Comparison of ENCODE assay signal across 8 cellular contexts in genomic region chr21:46325073-46325912, GRCh38. TPM values are rescaled to one million over a fixed set of nuclear protein-coding genes. Genes with fewer than 3 reads are reported as not detected.
DNase-seq lines count a peak whose midpoint lies in the region; ATAC-seq and TF ChIP-seq lines count a peak whose summit lies in the region.

No MANE protein-coding gene starts in this region.

- POLR2A ChIA-PET in PC-9 (lab: Charles Lee; ENCODE audit: unreplicated experiment), result no interaction called here

- H3K9me2 ChIP-seq in PC-9 (ENCODE audit: insufficient read depth), result no peaks in the 10 kb centered on the region

- H3K4me3 ChIP-seq in PC-9 (peak overlapping the region; percentile 71), ovary (peak overlapping the region; percentile 83)

- no peaks in the 10 kb centered on the region for H3K27me3 Mint-ChIP-seq in activated naive CD4-positive, alpha-beta T cell treated with anti-CD3 and anti-CD28 coated beads, Interleukin-2, amount 50 U/mL, for 24 hours

- H3K4me3 Mint-ChIP-seq in activated naive CD4-positive, alpha-beta T cell treated with anti-CD3 and anti-CD28 coated beads, Interleukin-2, amount 50 U/mL, for 24 hours, result peak overlapping the region; percentile 76

- peak overlapping the region; percentile 37; the same call in 1 of the 2 replicates for H3K27ac ChIP-seq in PC-9
- H3K27ac ChIP-seq in ovary, result peak overlapping the region in 1 of 2 donors; percentile 78

- H3K27ac Mint-ChIP-seq in activated naive CD4-positive, alpha-beta T cell treated with anti-CD3 and anti-CD28 coated beads, Interleukin-2, amount 50 U/mL, for 24 hours, result peak overlapping the region; percentile 52

- H3K4me1 Mint-ChIP-seq in activated naive CD4-positive, alpha-beta T cell treated with anti-CD3 and anti-CD28 coated beads, Interleukin-2, amount 50 U/mL, for 24 hours, result peaks cover 36% of the 10 kb centered on the region

- ATAC-seq in HG03045 (IDR thresholded peaks at IDR 0.05; ENCODE audit: unreplicated experiment), result no peak

- TF ChIP-seq POLR2A in ovary (IDR thresholded peaks at IDR 0.05), result no peak

- H3K27me3 ChIP-seq in PC-9 (ENCODE audit: insufficient read depth, low read depth) (no peaks in the 10 kb centered on the region), ovary (no peaks in the 10 kb centered on the region)

- no peaks in the 10 kb centered on the region for H4K20me1 ChIP-seq in PC-9 (ENCODE audit: insufficient read depth)

- peaks cover 16% of the 10 kb centered on the region for H3K4me1 ChIP-seq in PC-9 (replicated peaks; ENCODE audit: insufficient read depth)
- H3K4me1 ChIP-seq in ovary (ENCODE audit: insufficient read depth), result peaks cover 11% of the 10 kb centered on the region

- TF ChIP-seq CTCF in PC-9 (conservative IDR thresholded peaks at IDR 0.05) (no peak; the same call in 1 of the 2 replicates), ovary (IDR thresholded peaks at IDR 0.05) (no peak)

- DNase-seq in DMS79 (lab: John Stamatoyannopoulos, UW), result peak; percentile 27
- peak; percentile 40 for DNase-seq in HK-2 (ENCODE audit: unreplicated experiment)
- DNase-seq in PC-9, result peak in 1 of 2 experiments; percentile 42
- DNase-seq in head of caudate nucleus, result peak in 39 of 42 donors; percentile 16 to 80 (median 49)
- DNase-seq in ovary, result peak; percentile 41 to 65 (median 56)
- no peak for DNase-seq in SHP77 treated with DMSO at 0.1 percent for 48 hours (lab: John Stamatoyannopoulos, UW)

- no peak for TF ChIP-seq EP300 in ovary (IDR thresholded peaks at IDR 0.05)

- no peaks in the 10 kb centered on the region for H3K9me3 Mint-ChIP-seq in activated naive CD4-positive, alpha-beta T cell treated with anti-CD3 and anti-CD28 coated beads, Interleukin-2, amount 50 U/mL, for 24 hours

- H3K36me3 ChIP-seq in PC-9 (ENCODE audit: low read depth), result no peaks in the 10 kb centered on the region
- H3K36me3 ChIP-seq in ovary, result no peaks in the 10 kb centered on the region

- BruUV-seq in PC-9 (replicated peaks; lab: Mats Ljungman, UMichigan), result no TSS peak

- H3K36me3 Mint-ChIP-seq in activated naive CD4-positive, alpha-beta T cell treated with anti-CD3 and anti-CD28 coated beads, Interleukin-2, amount 50 U/mL, for 24 hours, result no peaks in the 10 kb centered on the region

- 11 to 14% (median 12%) methylated on average over 37 to 43 of the region's 43 CpGs for WGBS in ovary, 3 donors

- H3K4me2 ChIP-seq in PC-9, result peak overlapping the region; percentile 99

- peaks cover 65% of the 10 kb centered on the region for H3K79me2 ChIP-seq in PC-9 (ENCODE audit: low read depth)

- intact Hi-C loops in PC-9 (cut with micrococcal nuclease; ENCODE audit: unreplicated experiment), result no loop called here
- intact Hi-C loops in head of caudate nucleus (cut with DNase I), result no loop called here
- intact Hi-C loops in ovary (cut with DNase I), result no loop called here

- peaks cover 8% of the 10 kb centered on the region; the same call in 1 of the 2 replicates for H3F3A ChIP-seq in PC-9 (ENCODE audit: insufficient read depth, low read depth)

- H3K9me3 ChIP-seq in PC-9 (ENCODE audit: insufficient read depth, low read depth) (no peaks in the 10 kb centered on the region), ovary (no peaks in the 10 kb centered on the region)

- peak overlapping the region; percentile 90 for H2AFZ ChIP-seq in PC-9

- CTCF ChIA-PET in PC-9 (lab: Charles Lee), result interaction anchor here (0.7 to 1.4 kb wide), 3 partner anchors 13 to 182 kb away, joined by 3 to 5 read pairs (median 4); no protein-coding TSS in a partner anchor

RNA-seq across cellular contexts. Expression of gene PCNT, which starts 1.3 kb away (rescaled TPM):
- total RNA-seq in PC-9 (2021), result 33.4 and 33.6 TPM in 2 replicates
- 10 to 100 TPM; 14.7 to 28.2 (median 24.0) TPM for total RNA-seq in ovary
- polyA plus RNA-seq in ovary, result 10 to 100 TPM; 11.1 to 11.4 TPM

RNA-seq across cellular contexts. Expression of gene C21orf58, which starts 1.6 kb away (rescaled TPM):
- total RNA-seq in PC-9 (2021) (28.9 and 30.7 TPM in 2 replicates), ovary (10 to 100 TPM in 1 of 7 donors, 1 to 10 TPM in 6; 1.6 to 26.8 (median 2.3) TPM)
- 1 to 10 TPM in 1 of 2 donors, under 1 TPM in 1; 0.63 to 2.7 TPM for polyA plus RNA-seq in ovary

RNA-seq across cellular contexts. Expression of gene YBEY, which starts 39.2 kb away (rescaled TPM):
- total RNA-seq in PC-9 (2021), result 13.8 and 17.3 TPM in 2 replicates
- 10 to 100 TPM; 10.7 to 22.6 (median 14.9) TPM for total RNA-seq in ovary
- polyA plus RNA-seq in ovary, result 10 to 100 TPM; 16.4 to 27.9 TPM

RNA-seq across cellular contexts. Expression of gene MCM3AP, which starts 39.9 kb away (rescaled TPM):
- 57.8 and 69.6 TPM in 2 replicates for total RNA-seq in PC-9 (2021)
- total RNA-seq in ovary, result 10 to 100 TPM; 58.2 to 89.3 (median 84.5) TPM
- 10 to 100 TPM; 35.9 to 50.4 TPM for polyA plus RNA-seq in ovary
